In the genomic region with DNA sequence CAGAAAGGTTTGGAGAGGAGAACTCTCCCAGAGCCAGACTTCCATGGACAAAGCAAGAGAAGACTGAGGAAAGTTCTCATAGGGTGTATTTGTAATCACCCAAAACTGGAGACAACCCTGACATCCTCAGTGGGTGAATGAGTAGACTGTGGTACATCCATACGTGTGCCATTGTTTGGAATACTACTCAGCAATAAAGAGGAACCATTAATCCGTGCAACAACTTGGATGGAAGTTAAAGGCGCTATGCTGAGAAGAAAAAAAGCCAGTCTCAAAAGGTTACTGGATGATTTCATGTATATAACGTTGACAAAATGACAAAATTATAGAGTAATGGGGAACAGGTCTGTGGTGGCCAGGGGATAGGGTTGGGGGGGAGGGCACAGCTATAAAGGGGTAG, we compare ENCODE assay signal across 23 cellular contexts. TPM values are rescaled to one million over a fixed set of nuclear protein-coding genes. Genes with fewer than 3 reads are reported as not detected.
DNase-seq lines count a peak whose midpoint lies in the region; ATAC-seq and TF ChIP-seq lines count a peak whose summit lies in the region.
"Had no signal": no experiment of that assay in that cellular context is flagged by ENCODE, and none has a peak within 500 bp of the region (broad histone marks: within the 10 kb centered on the region; RNA-seq: fewer than 3 reads in every experiment).

No MANE protein-coding gene starts in this region.

- H3K27me3 Mint-ChIP-seq in CD8-positive, alpha-beta memory T cell, result peaks cover 3 to 17% of the 10 kb centered on the region in 2 donors

- ATAC-seq in heart right ventricle, result no peak
- ATAC-seq in left lobe of liver, result peak; percentile 31
- ATAC-seq in HG03039 (IDR thresholded peaks at IDR 0.05; ENCODE audit: unreplicated experiment), result no peak
- ATAC-seq: CD8-positive, alpha-beta T cell; GM12878 had no signal

- no peaks in the 10 kb centered on the region for H3K27me3 ChIP-seq in cardiac muscle cell
- no peaks in the 10 kb centered on the region for H3K27me3 ChIP-seq in heart right ventricle
- H3K27me3 ChIP-seq in CD8-positive, alpha-beta memory T cell (ENCODE audit: insufficient read depth, low read length, poor library complexity, severe bottlenecking), result no peaks in the 10 kb centered on the region
- H3K27me3 ChIP-seq: BLaER1 treated with 17β-estradiol and CSF1 and Interleukin-3, amounts not matched to agents 10 nM and 100 nM had no signal

- no peaks in the 10 kb centered on the region for H3K9me3 Mint-ChIP-seq in CD8-positive, alpha-beta memory T cell
- H3K9me3 Mint-ChIP-seq: CD4-positive, alpha-beta T cell; CD8-positive, alpha-beta T cell had no signal

- CTCF ChIA-PET in CD8-positive, alpha-beta memory T cell (lab: Charles Lee), result no interaction called here
- CTCF ChIA-PET in HEK293 (lab: Yijun Ruan, JAX), result interaction anchor here (1.6 to 5.5 kb wide), 2 partner anchors 26 to 46 kb away, joined by 6 to 53 read pairs; no protein-coding TSS in a partner anchor

- H3K36me3 Mint-ChIP-seq in CD8-positive, alpha-beta memory T cell, result peaks cover 0 to 1% (median 0%) of the 10 kb centered on the region in 3 donors
- H3K36me3 Mint-ChIP-seq: CD8-positive, alpha-beta T cell had no signal

- intact Hi-C loops in heart right ventricle (cut with DNase I), result no loop called here

- H3K4me1 ChIP-seq in cardiac muscle cell (ENCODE audit: low read depth) (peaks cover 60% of the 10 kb centered on the region), heart right ventricle (peaks cover 0 to 27% (median 8%) of the 10 kb centered on the region in 9 donors), HEK293 (ENCODE audit: control insufficient read depth, insufficient read depth, low read length) (peaks cover 3% of the 10 kb centered on the region; the same call in 1 of the 2 replicates)
- H3K4me1 ChIP-seq in CD8-positive, alpha-beta memory T cell (ENCODE audit: insufficient read depth, low read length), result no peaks in the 10 kb centered on the region

- no peaks in the 10 kb centered on the region for H3K9me3 ChIP-seq in cardiac muscle cell (ENCODE audit: low read depth)
- no peaks in the 10 kb centered on the region for H3K9me3 ChIP-seq in heart right ventricle
- H3K9me3 ChIP-seq in CD8-positive, alpha-beta memory T cell (ENCODE audit: low read length), result no peaks in the 10 kb centered on the region
- H3K9me3 ChIP-seq in HEK293 (ENCODE audit: control insufficient read depth, insufficient read depth, low read depth, low read length), result no peaks in the 10 kb centered on the region

- POLR2A ChIA-PET in CD8-positive, alpha-beta memory T cell (lab: Charles Lee), result no interaction called here
- POLR2A ChIA-PET in HEK293 (lab: Yijun Ruan, JAX), result no interaction called here

- WGBS in heart right ventricle, 2 donors, result 94% methylated on average over 4 of the region's 4 CpGs

- H3K4me3 ChIP-seq in cardiac muscle cell (no peak overlapping the region), heart right ventricle (no peak overlapping the region), HEK293 (ENCODE audit: low read depth, low read length) (no peak overlapping the region)
- H3K4me3 ChIP-seq in CD8-positive, alpha-beta memory T cell (ENCODE audit: low read length), result no peak overlapping the region
- H3K4me3 ChIP-seq: BLaER1 treated with 17β-estradiol and CSF1 and Interleukin-3, amounts not matched to agents 10 nM and 100 nM; GM12878 had no signal

- no peak for DNase-seq in cardiac muscle cell (ENCODE audit: low read depth in 1 of 2, low spot score in 1 of 2)
- DNase-seq in heart right ventricle, result no peak
- DNase-seq in CD8-positive, alpha-beta memory T cell, result no peak
- no peak for DNase-seq in left lobe of liver (ENCODE audit: low spot score)
- DNase-seq in activated CD4-positive, alpha-beta T cell treated with anti-CD3 and anti-CD28 coated beads, Interleukin-2, amount 50 U/mL, for 48 hours, result no peak
- DNase-seq: 8988T; ACHN; CD4-positive, alpha-beta T cell; CD8-positive, alpha-beta T cell; COR-L47; DMS 273 treated with DMSO at 0.1 percent for 48 hours; DMS153; DMS53; DMS79; DND-41; EL; GDM1 had no signal

- H3K27ac Mint-ChIP-seq in CD8-positive, alpha-beta memory T cell, result no peak overlapping the region
- H3K27ac Mint-ChIP-seq: B cell; CD4-positive, alpha-beta T cell; CD8-positive, alpha-beta T cell had no signal

- peaks cover 1 to 7% (median 5%) of the 10 kb centered on the region in 3 donors for H3K4me1 Mint-ChIP-seq in CD8-positive, alpha-beta memory T cell
- H3K4me1 Mint-ChIP-seq: B cell had no signal

- H3K4me3 Mint-ChIP-seq in CD8-positive, alpha-beta memory T cell, result no peak overlapping the region
- H3K4me3 Mint-ChIP-seq: B cell; CD4-positive, alpha-beta T cell; CD8-positive, alpha-beta T cell had no signal

- H3K27ac ChIP-seq in cardiac muscle cell, result peak overlapping the region; percentile 91
- no peak overlapping the region for H3K27ac ChIP-seq in heart right ventricle
- peak overlapping the region; percentile 81 for H3K27ac ChIP-seq in CD8-positive, alpha-beta memory T cell (ENCODE audit: low read depth, low read length)
- H3K27ac ChIP-seq in HEK293 (ENCODE audit: extremely low read depth, low read depth, low read length), result no peak overlapping the region
- H3K27ac ChIP-seq: BLaER1 treated with 17β-estradiol and CSF1 and Interleukin-3, amounts not matched to agents 10 nM and 100 nM; C4-2B had no signal

- TF ChIP-seq CTCF in cardiac muscle cell (IDR thresholded peaks at IDR 0.05; ENCODE audit: low read depth, low read length) (no peak), heart right ventricle (IDR thresholded peaks at IDR 0.05) (no peak), HEK293 (tag by site-specific recombination; IDR thresholded peaks at IDR 0.05) (no peak)

- H3K36me3 ChIP-seq in cardiac muscle cell, result no peaks in the 10 kb centered on the region
- H3K36me3 ChIP-seq in heart right ventricle, result no peaks in the 10 kb centered on the region
- no peaks in the 10 kb centered on the region for H3K36me3 ChIP-seq in CD8-positive, alpha-beta memory T cell (ENCODE audit: insufficient read depth, low read length)
- no peaks in the 10 kb centered on the region for H3K36me3 ChIP-seq in HEK293 (ENCODE audit: control insufficient read depth in 2 of 2, insufficient read depth in 1 of 2, low read length in 2 of 2)
- H3K36me3 ChIP-seq: BLaER1 treated with 17β-estradiol and CSF1 and Interleukin-3, amounts not matched to agents 10 nM and 100 nM had no signal

TF ChIP-seq in HEK293, 187 proteins besides CTCF, POLR2A, EP300 and RAD21:
- TF ChIP-seq ZNF19 (tag by site-specific recombination; IDR thresholded peaks at IDR 0.05; ENCODE audit: low read depth), result no peak
- TF ChIP-seq ZNF146 (tag by site-specific recombination; IDR thresholded peaks at IDR 0.05), result peak; percentile 68; the same call in 1 of the 2 replicates

RNA-seq across cellular contexts. Expression of a gene that starts 24.1 kb away (rescaled TPM):
- total RNA-seq in cardiac muscle cell (38.9 and 48.5 TPM in 2 replicates), heart right ventricle (10 to 100 TPM; 24.7 to 53.4 (median 28.0) TPM), left lobe of liver (53.7 TPM)
- polyA plus RNA-seq in cardiac muscle cell (46.9 and 66.3 TPM in 2 replicates), heart right ventricle (10 to 100 TPM; 41.5 to 48.6 TPM)
- 10 to 100 TPM; 67.6 to 71.7 TPM for total RNA-seq in CD8-positive, alpha-beta memory T cell
- polyA plus RNA-seq in CD8-positive, alpha-beta memory T cell, result 36.3 TPM

RNA-seq across cellular contexts. Expression of a gene that starts 38.2 kb away (rescaled TPM):
- total RNA-seq in cardiac muscle cell (75.9 and 143 TPM in 2 replicates), heart right ventricle (10 to 100 TPM; 34.9 to 62.0 (median 47.2) TPM), left lobe of liver (16.6 TPM)
- polyA plus RNA-seq in cardiac muscle cell (212 TPM in 2 replicates), heart right ventricle (10 to 100 TPM; 23.0 to 68.8 TPM)
- 1 to 10 TPM; 2.4 to 3.0 TPM for total RNA-seq in CD8-positive, alpha-beta memory T cell
- polyA plus RNA-seq in CD8-positive, alpha-beta memory T cell, result 2.0 TPM

RNA-seq across cellular contexts. Expression of a gene that starts 42.8 kb away (rescaled TPM):
- total RNA-seq in cardiac muscle cell (52.0 and 52.5 TPM in 2 replicates), heart right ventricle (10 to 100 TPM in 6 of 10 donors, 1 to 10 TPM in 4; 7.9 to 16.8 (median 11.7) TPM), left lobe of liver (7.6 TPM)
- polyA plus RNA-seq in cardiac muscle cell (67.0 and 77.7 TPM in 2 replicates), heart right ventricle (1 to 10 TPM; 4.2 to 6.5 TPM)
- total RNA-seq in CD8-positive, alpha-beta memory T cell, result 10 to 100 TPM; 16.0 to 17.3 TPM
- 11.5 TPM for polyA plus RNA-seq in CD8-positive, alpha-beta memory T cell

Comparison
In these comparisons a context has a peak if more than half of its experiments do, and no peak if none do; other contexts are left out.
1. H3K27ac ChIP-seq: peak in cardiac muscle cell (single experiment) and CD8-positive, alpha-beta memory T cell (single experiment); none in heart right ventricle (0 of 10) and HEK293 (single experiment).